In the genomic region with DNA sequence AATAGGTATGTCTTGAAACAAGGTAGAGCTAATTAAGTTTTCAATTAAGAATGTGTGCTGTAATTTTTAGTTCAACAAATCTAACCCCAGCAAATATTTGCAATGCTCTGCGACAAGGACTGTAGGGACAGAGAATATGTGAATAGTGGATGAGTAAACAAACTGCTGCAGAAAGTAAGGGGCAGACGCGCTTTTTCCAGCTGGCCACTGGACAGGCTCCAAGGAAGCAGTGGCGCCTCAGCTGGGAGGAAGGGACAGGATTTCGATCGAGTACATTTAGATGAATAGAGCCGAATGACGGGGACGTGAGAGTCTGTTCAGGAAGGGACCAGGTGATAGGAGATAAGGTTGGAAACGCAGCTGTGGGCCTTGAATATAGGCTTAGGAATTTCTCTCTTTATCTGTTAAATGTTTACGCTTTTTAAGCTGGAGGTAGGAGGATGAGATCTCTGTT, we compare ENCODE assay signal across 15 cellular contexts.
DNase-seq lines count a peak whose midpoint lies in the region; TF ChIP-seq lines count a peak whose summit lies in the region.
"Had no signal": no experiment of that assay in that cellular context is flagged by ENCODE, and none has a peak within 500 bp of the region (broad histone marks: within the 10 kb centered on the region; RNA-seq: fewer than 3 reads in every experiment).

No MANE protein-coding gene starts in this region.

- peak overlapping the region in 2 of 3 experiments; percentile 0 to 32 for H3K27ac Mint-ChIP-seq in nephron

- H3K4me3 Mint-ChIP-seq in nephron = no peak overlapping the region
- H3K4me3 Mint-ChIP-seq: T-helper 2 cell treated with Interferon-gamma antibody and Interleukin-4, amounts not matched to agents 5 μg/mL and 100 μg/mL, for 36 hours had no signal

- H3K4me3 ChIP-seq in choroid plexus epithelial cell (ENCODE audit: low read depth, low read length) = no peak overlapping the region
- no peak overlapping the region for H3K4me3 ChIP-seq in H7 (ENCODE audit: insufficient read depth, low read depth, low read length)
- H3K4me3 ChIP-seq: mucosa of descending colon had no signal

- no peaks in the 10 kb centered on the region for H3K27me3 Mint-ChIP-seq in nephron (ENCODE audit: low read depth)

- TF ChIP-seq CTCF in choroid plexus epithelial cell (conservative IDR thresholded peaks at IDR 0.05; ENCODE audit: low read depth, low read length) = no peak
- TF ChIP-seq CTCF in nephron (IDR thresholded peaks at IDR 0.05; ENCODE audit: unreplicated experiment in 3 of 3) = no peak

- no peaks in the 10 kb centered on the region for H3K4me1 Mint-ChIP-seq in nephron

- H3K36me3 Mint-ChIP-seq in nephron (ENCODE audit: low read depth) = peaks cover 51% of the 10 kb centered on the region

- DNase-seq in DMS53 treated with DMSO at 0.1 percent for 48 hours (lab: John Stamatoyannopoulos, UW; ENCODE audit: unreplicated experiment) (peak; percentile 97), NCI-H1930 (lab: John Stamatoyannopoulos, UW) (peak; percentile 28 to 38), choroid plexus epithelial cell (ENCODE audit: low read depth) (peak; percentile 52), kidney glomerular epithelial cell (lab: John Stamatoyannopoulos, UW) (no peak), Ammon's horn (ENCODE audit: low spot score) (no peak), H7 (no peak)
- DNase-seq: activated CD8-positive, alpha-beta memory T cell treated with anti-CD3 and anti-CD28 coated beads, Interleukin-2, amount 50 U/mL, for 48 hours; central memory CD4-positive, alpha-beta T cell; EL; Kasumi-1; mucosa of descending colon; stimulated activated CD4-positive, alpha-beta T cell treated with anti-CD3 and anti-CD28 coated beads, Interleukin-15, amount 100 ng/mL, for 24 hours; stimulated activated naive CD8-positive, alpha-beta T cell treated with anti-CD3 and anti-CD28 coated beads, Interleukin-15, Interleukin-2, amounts not matched to agents 100 U/mL and 50 U/mL, for 24 hours had no signal

- H3K36me3 ChIP-seq in H7 (replicated peaks; ENCODE audit: control insufficient read depth, insufficient read depth, low read length) = peaks cover 3% of the 10 kb centered on the region

- no peaks in the 10 kb centered on the region for H3K9me3 Mint-ChIP-seq in nephron
- H3K9me3 Mint-ChIP-seq: T-helper 2 cell treated with Interferon-gamma antibody and Interleukin-4, amounts not matched to agents 5 μg/mL and 100 μg/mL, for 36 hours had no signal

- no peaks in the 10 kb centered on the region for H3K27me3 ChIP-seq in H7 (ENCODE audit: control insufficient read depth, insufficient read depth, low read length)

Comparison
In these comparisons a context has a peak if more than half of its experiments do, and no peak if none do; other contexts are left out.
1. DNase-seq: peak in DMS53 treated with DMSO at 0.1 percent for 48 hours (single experiment), NCI-H1930 (2 of 2) and choroid plexus epithelial cell (single experiment); none in kidney glomerular epithelial cell (single experiment), Ammon's horn (single experiment) and H7 (single experiment).